In the genomic region with DNA sequence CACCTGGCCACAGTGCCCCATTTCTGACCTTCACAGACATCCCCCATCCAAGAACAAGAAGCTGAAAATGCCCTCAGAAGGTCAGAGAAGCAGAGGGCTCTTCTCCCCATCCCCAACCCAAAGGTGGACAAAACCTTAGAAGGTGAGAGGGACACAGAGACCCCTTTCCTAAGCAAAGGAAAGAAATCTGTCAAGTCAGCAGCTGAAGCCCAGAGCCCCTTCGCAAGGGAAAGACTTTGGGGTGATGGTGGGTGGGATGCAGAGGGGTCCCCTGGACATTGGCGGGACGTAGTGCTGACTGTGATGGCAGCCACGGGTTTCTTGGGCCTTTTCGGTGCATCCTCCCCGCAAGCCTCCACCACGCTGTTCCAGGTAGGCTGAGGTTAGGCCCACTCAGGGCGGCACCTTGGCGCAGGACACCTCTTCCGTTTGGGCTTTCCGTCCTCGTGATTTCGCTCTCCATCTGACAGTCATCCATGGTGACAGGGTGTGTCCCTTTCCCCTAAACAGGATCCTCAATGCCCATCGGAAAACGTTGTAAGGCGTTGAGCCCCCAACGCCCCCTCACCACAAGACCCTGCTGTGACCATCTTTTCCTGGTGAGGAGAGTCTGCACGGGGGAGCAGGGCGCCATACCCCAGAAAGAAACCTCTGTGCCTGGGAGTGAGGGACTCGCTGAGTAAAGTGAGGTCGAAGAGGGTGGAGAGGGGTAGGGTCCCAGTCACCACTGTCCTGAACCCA, we compare ENCODE assay signal across 8 cellular contexts. TPM values are rescaled to one million over a fixed set of nuclear protein-coding genes. Genes with fewer than 3 reads are reported as not detected.
A peak's percentile ranks its signal among the peaks of the same experiment; 100 is the strongest.
DNase-seq lines count a peak whose midpoint lies in the region; ATAC-seq, FAIRE-seq and TF ChIP-seq lines count a peak whose summit lies in the region.

No MANE protein-coding gene starts in this region.

- H3K27me3 Mint-ChIP-seq in activated T-cell treated with anti-CD3 and anti-CD28 coated beads, Interleukin-2, amount 50 U/mL, for 4 hours (ENCODE audit: low read depth) = no peaks in the 10 kb centered on the region

- peak overlapping the region; percentile 64 for H3K4me3 Mint-ChIP-seq in activated T-cell treated with anti-CD3 and anti-CD28 coated beads, Interleukin-2, amount 50 U/mL, for 4 hours

- DNase-seq in activated T-cell treated with anti-CD3 and anti-CD28 coated beads, Interleukin-2, amount 50 U/mL, for 4 hours = no peak
- no peak for DNase-seq in activated T-cell treated with anti-CD3 and anti-CD28 coated beads, Interleukin-2, amount 50 U/mL, for 1 hour
- no peak for DNase-seq in adipocyte (ENCODE audit: low read depth)
- DNase-seq in HepG2 (ENCODE audit: low spot score) = no peak
- peak in 1 of 2 donors; percentile 39 for DNase-seq in upper lobe of left lung
- DNase-seq in posterior cingulate gyrus = no peak
- DNase-seq in Ammon's horn (ENCODE audit: low spot score) = no peak
- no peak for DNase-seq in activated CD4-positive, CD25-positive, alpha-beta regulatory T cell (lab: John Stamatoyannopoulos, UW)

- intact Hi-C loops in HepG2 (cut with micrococcal nuclease; ENCODE audit: unreplicated experiment) = loop anchor here (2.0 kb wide), 1 partner anchor 13 kb away; no protein-coding TSS in a partner anchor
- intact Hi-C loops in posterior cingulate gyrus (cut with DNase I) = no loop called here

- BruUV-seq in HepG2 (replicated peaks; lab: Mats Ljungman, UMichigan) = no TSS peak

- H3K9ac ChIP-seq in adipocyte (ENCODE audit: low read length) (peak overlapping the region; percentile 65), HepG2 (ENCODE audit: insufficient read depth, low read depth, low read length) (peak overlapping the region; percentile 64)

- peak overlapping the region; percentile 75 for H3K4me3 ChIP-seq in adipocyte (ENCODE audit: low read length)
- H3K4me3 ChIP-seq in HepG2 (replicated peaks in 1 of 3; ENCODE audit: insufficient read depth in 1 of 3, low read depth in 2 of 3, low read length in 3 of 3) = peak overlapping the region; percentile 48 to 79 (median 51)
- peak overlapping the region; percentile 17 to 56 (median 42) for H3K4me3 ChIP-seq in upper lobe of left lung

- POLR2A ChIA-PET in HepG2 (lab: Yijun Ruan, JAX) = interaction anchor here (0.7 to 4.6 kb wide), 3 partner anchors 23 to 28 kb away, joined by 3 to 21 read pairs (median 16); partner anchors contain the start of genes LRRC3C, ORMDL3 and PSMD3

- no peak overlapping the region for H3K27ac ChIP-seq in HepG2 (ENCODE audit: extremely low read length, insufficient read depth, low read length)
- H3K27ac ChIP-seq in upper lobe of left lung = peak overlapping the region; percentile 46 to 85 (median 66)

- no peak for TF ChIP-seq POLR2A in HepG2 (IDR thresholded peaks at IDR 0.05; ENCODE audit: insufficient read depth in 1 of 2, low read depth in 2 of 2, low read length in 2 of 2)
- no peak for TF ChIP-seq POLR2A in upper lobe of left lung (IDR thresholded peaks at IDR 0.05)

- TF ChIP-seq CTCF in HepG2 (CRISPR knock-in tag; IDR thresholded peaks at IDR 0.05) = no peak; the same call in 1 of the 2 replicates
- TF ChIP-seq CTCF in upper lobe of left lung (IDR thresholded peaks at IDR 0.05) = no peak

- ATAC-seq in activated T-cell treated with anti-CD3 and anti-CD28 coated beads, Interleukin-2, amount 50 U/mL, for 4 hours = peak; percentile 10 to 15
- ATAC-seq in HepG2 = no peak
- no peak for ATAC-seq in upper lobe of left lung (ENCODE audit: low FRiP score in 2 of 2)

- H3K9me3 Mint-ChIP-seq in activated T-cell treated with anti-CD3 and anti-CD28 coated beads, Interleukin-2, amount 50 U/mL, for 4 hours = no peaks in the 10 kb centered on the region

- in situ Hi-C loops in HepG2 (cut with HindIII; ENCODE audit: extremely low pct_ligation_motif_present, low pct_unique_long_range_greater_than_20kb) = no loop called here

- no peaks in the 10 kb centered on the region for H4K20me1 ChIP-seq in HepG2 (ENCODE audit: insufficient read depth, low read length)

- H3K9me3 ChIP-seq in adipocyte (ENCODE audit: control insufficient read depth, low read length) = no peaks in the 10 kb centered on the region
- H3K9me3 ChIP-seq in HepG2 (ENCODE audit: low read length) = no peaks in the 10 kb centered on the region
- H3K9me3 ChIP-seq in upper lobe of left lung = no peaks in the 10 kb centered on the region

- H3K27me3 ChIP-seq in adipocyte (replicated peaks; ENCODE audit: control insufficient read depth, insufficient read depth, low read length) (no peaks in the 10 kb centered on the region), HepG2 (ENCODE audit: control insufficient read depth in 1 of 2, insufficient read depth in 2 of 2, low read length in 2 of 2) (peaks cover 2 to 16% of the 10 kb centered on the region in 2 experiments; a peak in 3 of 5 replicates), upper lobe of left lung (no peaks in the 10 kb centered on the region)

- peaks cover 23% of the 10 kb centered on the region for H3K4me1 Mint-ChIP-seq in activated T-cell treated with anti-CD3 and anti-CD28 coated beads, Interleukin-2, amount 50 U/mL, for 4 hours (ENCODE audit: low read depth)

- CTCF ChIA-PET in HepG2 (lab: Yijun Ruan, JAX; ENCODE audit: low intra/inter-chr PET ratio, low total read pairs) = no interaction called here

- no peak for TF ChIP-seq RAD21 in HepG2 (CRISPR knock-in tag; IDR thresholded peaks at IDR 0.05)

- WGBS in HepG2 (ENCODE audit: low lambda C conversion rate) = 61% methylated on average over 18 of the region's 21 CpGs
- WGBS in upper lobe of left lung, 2 donors = 58 to 60% methylated on average over 16 to 21 of the region's 21 CpGs

- FAIRE-seq in HepG2 (lab: Jason Lieb, UNC) = no peak

- peak overlapping the region; percentile 98 for H3K4me2 ChIP-seq in HepG2 (ENCODE audit: low read depth, low read length)

- H3K36me3 Mint-ChIP-seq in activated T-cell treated with anti-CD3 and anti-CD28 coated beads, Interleukin-2, amount 50 U/mL, for 4 hours (ENCODE audit: insufficient read depth) = no peaks in the 10 kb centered on the region

- TF ChIP-seq EP300 in HepG2 (IDR thresholded peaks at IDR 0.05; ENCODE audit: low read depth in 2 of 2, low read length in 2 of 2) (no peak), HepG2 (CRISPR knock-in tag; IDR thresholded peaks at IDR 0.05; ENCODE audit: borderline replicate concordance) (no peak), upper lobe of left lung (IDR thresholded peaks at IDR 0.05) (no peak)

- H3K36me3 ChIP-seq in adipocyte (ENCODE audit: control insufficient read depth, insufficient read depth, low read length, severe bottlenecking) = no peaks in the 10 kb centered on the region
- no peaks in the 10 kb centered on the region for H3K36me3 ChIP-seq in HepG2 (replicated peaks in 1 of 2; ENCODE audit: control insufficient read depth in 1 of 2, insufficient read depth in 2 of 2, low read length in 2 of 2)
- no peaks in the 10 kb centered on the region for H3K36me3 ChIP-seq in upper lobe of left lung

- no peaks in the 10 kb centered on the region for H3K79me2 ChIP-seq in HepG2 (ENCODE audit: insufficient read depth, low read length)

- H3K4me1 ChIP-seq in adipocyte (ENCODE audit: control insufficient read depth, insufficient read depth, low read length) (peaks cover 15% of the 10 kb centered on the region), HepG2 (ENCODE audit: insufficient read depth, low read length) (peaks cover 72% of the 10 kb centered on the region), upper lobe of left lung (peaks cover 17 to 34% (median 23%) of the 10 kb centered on the region in 4 donors)

- H2AFZ ChIP-seq in HepG2 (ENCODE audit: low read length) = no peak overlapping the region

RNA-seq across cellular contexts. Expression of gene GSDMA, which starts 10.7 kb away (rescaled TPM):
- total RNA-seq in activated T-cell treated with anti-CD3 and anti-CD28 coated beads, Interleukin-2, amount 50 U/mL, for 4 hours = 1 to 10 TPM in 1 of 3 donors, under 1 TPM in 2; 0.32 to 1.6 (median 0.41) TPM
- not detected in 2 replicates for total RNA-seq in HepG2 (2016; rRNA removed; fragmentation: Illumina TruSeq; extraction: Trizol)
- total RNA-seq in HepG2 (2016; cell fraction: cytosol; rRNA removed; fragmentation: Illumina TruSeq; extraction: Trizol; ENCODE audit: low read depth) = not detected in 2 replicates
- not detected in 2 replicates for total RNA-seq in HepG2 (2016; cell fraction: insoluble cytoplasmic fraction; rRNA removed; fragmentation: Illumina TruSeq; extraction: Trizol)
- not detected in 2 replicates for total RNA-seq in HepG2 (2016; cell fraction: membrane; rRNA removed; fragmentation: Illumina TruSeq; extraction: Trizol)
- not detected in 2 replicates for total RNA-seq in HepG2 (2016; cell fraction: nucleus; rRNA removed; fragmentation: Illumina TruSeq; extraction: Trizol)
- 0.07 TPM in 1 of 2 replicates, not detected in the other for polyA plus RNA-seq in HepG2 (2011; rRNA removed)
- 0.08 TPM in 1 of 2 replicates, not detected in the other for polyA plus RNA-seq in HepG2 (2011; cell fraction: cytosol; rRNA removed)
- not detected in 2 replicates for polyA plus RNA-seq in HepG2 (2011; cell fraction: nucleus; rRNA removed)
- not detected in 2 replicates for polyA plus RNA-seq in HepG2 (2012)
- not detected in 2 replicates for polyA plus RNA-seq in HepG2 (2016; cell fraction: cytosol; fragmentation: Illumina TruSeq; extraction: Trizol; ENCODE audit: low read depth)
- polyA plus RNA-seq in HepG2 (2016; cell fraction: insoluble cytoplasmic fraction; fragmentation: Illumina TruSeq; extraction: Trizol; ENCODE audit: low read depth) = not detected in 2 replicates
- polyA plus RNA-seq in HepG2 (2016; cell fraction: membrane; fragmentation: Illumina TruSeq; extraction: Trizol; ENCODE audit: low read depth) = not detected in 2 replicates
- not detected in 2 replicates for polyA plus RNA-seq in HepG2 (2016; cell fraction: nucleus; fragmentation: Illumina TruSeq; extraction: Trizol; ENCODE audit: insufficient read depth, low read depth)
- not detected in 2 replicates for polyA minus RNA-seq in HepG2 (2011; rRNA and poly(A)+ RNA removed; ENCODE audit: low replicate concordance)
- not detected in 2 replicates for polyA minus RNA-seq in HepG2 (2011; cell fraction: cytosol; rRNA and poly(A)+ RNA removed)
- not detected in 2 replicates for polyA minus RNA-seq in HepG2 (2011; cell fraction: nucleus; rRNA and poly(A)+ RNA removed)
- under 1 TPM in 4 of 6 donors, not detected in 2; 0.14 to 0.61 (median 0.51) TPM for total RNA-seq in upper lobe of left lung

RNA-seq across cellular contexts. Expression of gene LRRC3C, which starts 24.6 kb away (rescaled TPM):
- total RNA-seq in activated T-cell treated with anti-CD3 and anti-CD28 coated beads, Interleukin-2, amount 50 U/mL, for 4 hours = not detected
- not detected in 2 replicates for total RNA-seq in HepG2 (2016; rRNA removed; fragmentation: Illumina TruSeq; extraction: Trizol)
- total RNA-seq in HepG2 (2016; cell fraction: cytosol; rRNA removed; fragmentation: Illumina TruSeq; extraction: Trizol; ENCODE audit: low read depth) = not detected in 2 replicates
- not detected in 2 replicates for total RNA-seq in HepG2 (2016; cell fraction: insoluble cytoplasmic fraction; rRNA removed; fragmentation: Illumina TruSeq; extraction: Trizol)
- total RNA-seq in HepG2 (2016; cell fraction: membrane; rRNA removed; fragmentation: Illumina TruSeq; extraction: Trizol) = not detected in 2 replicates
- not detected in 2 replicates for total RNA-seq in HepG2 (2016; cell fraction: nucleus; rRNA removed; fragmentation: Illumina TruSeq; extraction: Trizol)
- 0.10 and 0.17 TPM in 2 replicates for polyA plus RNA-seq in HepG2 (2011; rRNA removed)
- polyA plus RNA-seq in HepG2 (2011; cell fraction: cytosol; rRNA removed) = 0.11 TPM in 1 of 2 replicates, not detected in the other
- polyA plus RNA-seq in HepG2 (2011; cell fraction: nucleus; rRNA removed) = not detected in 2 replicates
- polyA plus RNA-seq in HepG2 (2012) = not detected in 2 replicates
- polyA plus RNA-seq in HepG2 (2016; cell fraction: cytosol; fragmentation: Illumina TruSeq; extraction: Trizol; ENCODE audit: low read depth) = not detected in 2 replicates
- not detected in 2 replicates for polyA plus RNA-seq in HepG2 (2016; cell fraction: insoluble cytoplasmic fraction; fragmentation: Illumina TruSeq; extraction: Trizol; ENCODE audit: low read depth)
- not detected in 2 replicates for polyA plus RNA-seq in HepG2 (2016; cell fraction: membrane; fragmentation: Illumina TruSeq; extraction: Trizol; ENCODE audit: low read depth)
- polyA plus RNA-seq in HepG2 (2016; cell fraction: nucleus; fragmentation: Illumina TruSeq; extraction: Trizol; ENCODE audit: insufficient read depth, low read depth) = not detected in 2 replicates
- 0.24 TPM in 1 of 2 replicates, not detected in the other for polyA minus RNA-seq in HepG2 (2011; rRNA and poly(A)+ RNA removed; ENCODE audit: low replicate concordance)
- not detected in 2 replicates for polyA minus RNA-seq in HepG2 (2011; cell fraction: cytosol; rRNA and poly(A)+ RNA removed)
- polyA minus RNA-seq in HepG2 (2011; cell fraction: nucleus; rRNA and poly(A)+ RNA removed) = not detected in 2 replicates
- total RNA-seq in upper lobe of left lung = not detected

RNA-seq across cellular contexts. Expression of gene ORMDL3, which starts 24.7 kb away (rescaled TPM):
- 10 to 100 TPM; 48.9 to 71.0 (median 52.1) TPM for total RNA-seq in activated T-cell treated with anti-CD3 and anti-CD28 coated beads, Interleukin-2, amount 50 U/mL, for 4 hours
- total RNA-seq in HepG2 (2016; rRNA removed; fragmentation: Illumina TruSeq; extraction: Trizol) (125 and 181 TPM in 2 replicates), upper lobe of left lung (10 to 100 TPM; 69.9 to 99.6 (median 82.7) TPM)
- 52.8 and 58.2 TPM in 2 replicates for total RNA-seq in HepG2 (2016; cell fraction: cytosol; rRNA removed; fragmentation: Illumina TruSeq; extraction: Trizol; ENCODE audit: low read depth)
- 110 and 214 TPM in 2 replicates for total RNA-seq in HepG2 (2016; cell fraction: insoluble cytoplasmic fraction; rRNA removed; fragmentation: Illumina TruSeq; extraction: Trizol)
- total RNA-seq in HepG2 (2016; cell fraction: membrane; rRNA removed; fragmentation: Illumina TruSeq; extraction: Trizol) = 136 and 143 TPM in 2 replicates
- total RNA-seq in HepG2 (2016; cell fraction: nucleus; rRNA removed; fragmentation: Illumina TruSeq; extraction: Trizol) = 112 and 134 TPM in 2 replicates
- 384 and 546 TPM in 2 replicates for polyA plus RNA-seq in HepG2 (2011; rRNA removed)
- polyA plus RNA-seq in HepG2 (2011; cell fraction: cytosol; rRNA removed) = 330 and 331 TPM in 2 replicates
- 319 and 431 TPM in 2 replicates for polyA plus RNA-seq in HepG2 (2011; cell fraction: nucleus; rRNA removed)
- polyA plus RNA-seq in HepG2 (2012) = 176 and 292 TPM in 2 replicates
- 35.1 and 42.1 TPM in 2 replicates for polyA plus RNA-seq in HepG2 (2016; cell fraction: cytosol; fragmentation: Illumina TruSeq; extraction: Trizol; ENCODE audit: low read depth)
- 81.8 and 96.3 TPM in 2 replicates for polyA plus RNA-seq in HepG2 (2016; cell fraction: insoluble cytoplasmic fraction; fragmentation: Illumina TruSeq; extraction: Trizol; ENCODE audit: low read depth)
- 72.9 and 81.6 TPM in 2 replicates for polyA plus RNA-seq in HepG2 (2016; cell fraction: membrane; fragmentation: Illumina TruSeq; extraction: Trizol; ENCODE audit: low read depth)
- 169 and 170 TPM in 2 replicates for polyA plus RNA-seq in HepG2 (2016; cell fraction: nucleus; fragmentation: Illumina TruSeq; extraction: Trizol; ENCODE audit: insufficient read depth, low read depth)
- polyA minus RNA-seq in HepG2 (2011; rRNA and poly(A)+ RNA removed; ENCODE audit: low replicate concordance) = 76.0 and 1,167 TPM in 2 replicates
- 115 and 192 TPM in 2 replicates for polyA minus RNA-seq in HepG2 (2011; cell fraction: cytosol; rRNA and poly(A)+ RNA removed)
- polyA minus RNA-seq in HepG2 (2011; cell fraction: nucleus; rRNA and poly(A)+ RNA removed) = 79.2 and 94.6 TPM in 2 replicates

RNA-seq across cellular contexts. Expression of gene PSMD3, which starts 28.5 kb away (rescaled TPM):
- total RNA-seq in activated T-cell treated with anti-CD3 and anti-CD28 coated beads, Interleukin-2, amount 50 U/mL, for 4 hours = 100 to 1,000 TPM; 276 to 288 (median 280) TPM
- total RNA-seq in HepG2 (2016; rRNA removed; fragmentation: Illumina TruSeq; extraction: Trizol) = 114 and 146 TPM in 2 replicates
- 19.9 and 20.3 TPM in 2 replicates for total RNA-seq in HepG2 (2016; cell fraction: cytosol; rRNA removed; fragmentation: Illumina TruSeq; extraction: Trizol; ENCODE audit: low read depth)
- 99.4 and 154 TPM in 2 replicates for total RNA-seq in HepG2 (2016; cell fraction: insoluble cytoplasmic fraction; rRNA removed; fragmentation: Illumina TruSeq; extraction: Trizol)
- 37.5 and 39.8 TPM in 2 replicates for total RNA-seq in HepG2 (2016; cell fraction: membrane; rRNA removed; fragmentation: Illumina TruSeq; extraction: Trizol)
- 88.8 and 102 TPM in 2 replicates for total RNA-seq in HepG2 (2016; cell fraction: nucleus; rRNA removed; fragmentation: Illumina TruSeq; extraction: Trizol)
- polyA plus RNA-seq in HepG2 (2011; rRNA removed) = 97.4 and 118 TPM in 2 replicates
- polyA plus RNA-seq in HepG2 (2011; cell fraction: cytosol; rRNA removed) = 82.0 and 93.0 TPM in 2 replicates
- polyA plus RNA-seq in HepG2 (2011; cell fraction: nucleus; rRNA removed) = 117 and 120 TPM in 2 replicates
- polyA plus RNA-seq in HepG2 (2012) = 97.2 and 131 TPM in 2 replicates
- 14.5 and 14.8 TPM in 2 replicates for polyA plus RNA-seq in HepG2 (2016; cell fraction: cytosol; fragmentation: Illumina TruSeq; extraction: Trizol; ENCODE audit: low read depth)
- 110 and 126 TPM in 2 replicates for polyA plus RNA-seq in HepG2 (2016; cell fraction: insoluble cytoplasmic fraction; fragmentation: Illumina TruSeq; extraction: Trizol; ENCODE audit: low read depth)
- 20.5 and 22.5 TPM in 2 replicates for polyA plus RNA-seq in HepG2 (2016; cell fraction: membrane; fragmentation: Illumina TruSeq; extraction: Trizol; ENCODE audit: low read depth)
- polyA plus RNA-seq in HepG2 (2016; cell fraction: nucleus; fragmentation: Illumina TruSeq; extraction: Trizol; ENCODE audit: insufficient read depth, low read depth) = 160 and 165 TPM in 2 replicates
- polyA minus RNA-seq in HepG2 (2011; rRNA and poly(A)+ RNA removed; ENCODE audit: low replicate concordance) = 151 and 161 TPM in 2 replicates
- 49.5 and 51.3 TPM in 2 replicates for polyA minus RNA-seq in HepG2 (2011; cell fraction: cytosol; rRNA and poly(A)+ RNA removed)
- polyA minus RNA-seq in HepG2 (2011; cell fraction: nucleus; rRNA and poly(A)+ RNA removed) = 34.4 and 36.3 TPM in 2 replicates
- 100 to 1,000 TPM in 2 of 6 donors, 10 to 100 TPM in 4; 55.5 to 117 (median 78.8) TPM for total RNA-seq in upper lobe of left lung

RNA-seq across cellular contexts. Expression of gene GSDMB, which starts 33.7 kb away (rescaled TPM):
- total RNA-seq in activated T-cell treated with anti-CD3 and anti-CD28 coated beads, Interleukin-2, amount 50 U/mL, for 4 hours = 1 to 10 TPM; 4.1 to 5.1 (median 4.7) TPM
- total RNA-seq in HepG2 (2016; rRNA removed; fragmentation: Illumina TruSeq; extraction: Trizol) (0.70 and 3.3 TPM in 2 replicates), upper lobe of left lung (10 to 100 TPM in 3 of 6 donors, 1 to 10 TPM in 3; 5.6 to 73.3 (median 17.8) TPM)
- total RNA-seq in HepG2 (2016; cell fraction: cytosol; rRNA removed; fragmentation: Illumina TruSeq; extraction: Trizol; ENCODE audit: low read depth) = 0.44 and 0.51 TPM in 2 replicates
- 0.76 and 2.9 TPM in 2 replicates for total RNA-seq in HepG2 (2016; cell fraction: insoluble cytoplasmic fraction; rRNA removed; fragmentation: Illumina TruSeq; extraction: Trizol)
- 0.31 and 0.62 TPM in 2 replicates for total RNA-seq in HepG2 (2016; cell fraction: membrane; rRNA removed; fragmentation: Illumina TruSeq; extraction: Trizol)
- 8.3 and 9.3 TPM in 2 replicates for total RNA-seq in HepG2 (2016; cell fraction: nucleus; rRNA removed; fragmentation: Illumina TruSeq; extraction: Trizol)
- 30.4 and 39.4 TPM in 2 replicates for polyA plus RNA-seq in HepG2 (2011; rRNA removed)
- 3.7 and 4.3 TPM in 2 replicates for polyA plus RNA-seq in HepG2 (2011; cell fraction: cytosol; rRNA removed)
- polyA plus RNA-seq in HepG2 (2011; cell fraction: nucleus; rRNA removed) = 140 and 180 TPM in 2 replicates
- 36.5 and 54.8 TPM in 2 replicates for polyA plus RNA-seq in HepG2 (2012)
- 0.33 and 0.52 TPM in 2 replicates for polyA plus RNA-seq in HepG2 (2016; cell fraction: cytosol; fragmentation: Illumina TruSeq; extraction: Trizol; ENCODE audit: low read depth)
- polyA plus RNA-seq in HepG2 (2016; cell fraction: insoluble cytoplasmic fraction; fragmentation: Illumina TruSeq; extraction: Trizol; ENCODE audit: low read depth) = 0.73 and 1.2 TPM in 2 replicates
- polyA plus RNA-seq in HepG2 (2016; cell fraction: membrane; fragmentation: Illumina TruSeq; extraction: Trizol; ENCODE audit: low read depth) = 0.26 and 0.35 TPM in 2 replicates
- polyA plus RNA-seq in HepG2 (2016; cell fraction: nucleus; fragmentation: Illumina TruSeq; extraction: Trizol; ENCODE audit: insufficient read depth, low read depth) = 21.8 and 24.9 TPM in 2 replicates
- polyA minus RNA-seq in HepG2 (2011; rRNA and poly(A)+ RNA removed; ENCODE audit: low replicate concordance) = 4.9 and 23.3 TPM in 2 replicates
- polyA minus RNA-seq in HepG2 (2011; cell fraction: cytosol; rRNA and poly(A)+ RNA removed) = 1.1 and 1.5 TPM in 2 replicates
- 42.0 and 56.2 TPM in 2 replicates for polyA minus RNA-seq in HepG2 (2011; cell fraction: nucleus; rRNA and poly(A)+ RNA removed)

Comparison
In these comparisons a context has a peak if more than half of its experiments do, and no peak if none do; other contexts are left out.
1. ATAC-seq: peak in activated T-cell treated with anti-CD3 and anti-CD28 coated beads, Interleukin-2, amount 50 U/mL, for 4 hours (2 of 2); none in HepG2 (single experiment) and upper lobe of left lung (0 of 2).
2. Peak in every context shown above with its lines, with median percentiles within 50 percentile points of each other: H3K4me3 ChIP-seq.